ENCODE assay signal across 8 cellular contexts in the genomic region with DNA sequence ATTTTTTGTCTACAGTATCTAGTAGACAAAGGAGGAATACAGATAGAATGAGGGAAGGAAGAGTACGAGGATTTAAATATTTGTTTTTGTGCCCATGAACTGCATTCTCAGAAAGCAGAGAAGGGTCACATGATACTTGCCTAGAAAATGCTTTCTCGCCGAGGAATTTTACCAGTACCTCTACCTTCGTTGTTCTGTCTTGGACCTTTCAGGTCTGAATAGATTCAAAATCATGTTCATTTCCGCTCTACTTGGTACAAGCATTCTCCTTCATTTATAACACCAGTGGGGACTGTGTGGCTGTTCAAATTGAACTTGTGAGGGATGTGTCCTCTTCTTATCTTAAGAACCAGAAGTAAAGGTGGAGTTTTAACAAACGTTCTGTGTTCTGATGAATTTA.
A peak's percentile ranks its signal among the peaks of the same experiment; 100 is the strongest.
DNase-seq lines count a peak whose midpoint lies in the region; ATAC-seq and TF ChIP-seq lines count a peak whose summit lies in the region.

No MANE protein-coding gene starts in this region.

- DNase-seq in ELR (ENCODE audit: low read depth): peak; percentile 39
- DNase-seq in RKO (ENCODE audit: low spot score): peak; percentile 38
- peak; percentile 70 to 73 for DNase-seq in erythroblast (lab: John Stamatoyannopoulos, UW)
- DNase-seq in pons (ENCODE audit: low spot score): peak; percentile 32
- no peak for DNase-seq in ACHN
- DNase-seq in stimulated activated CD4-positive, alpha-beta T cell treated with anti-CD3 and anti-CD28 coated beads, Interleukin-2, amount 100 ng/mL, for 48 hours: no peak

- ATAC-seq in GM19035 (IDR thresholded peaks at IDR 0.05; ENCODE audit: unreplicated experiment) (no peak), GM21381 (IDR thresholded peaks at IDR 0.05; ENCODE audit: unreplicated experiment) (no peak)

- peak; percentile 53 for TF ChIP-seq POLR2A in erythroblast (IDR thresholded peaks at IDR 0.05; ENCODE audit: low read length)

- in situ Hi-C loops in ACHN (cut with HindIII; ENCODE audit: low pct_ligation_motif_present, low pct_unique_long_range_greater_than_20kb, low sequenced_read_pairs): no loop called here

Comparison
In these comparisons a context has a peak if more than half of its experiments do, and no peak if none do; other contexts are left out.
1. DNase-seq: peak in ELR (single experiment), RKO (single experiment), erythroblast (2 of 2) and pons (single experiment); none in ACHN (single experiment) and stimulated activated CD4-positive, alpha-beta T cell treated with anti-CD3 and anti-CD28 coated beads, Interleukin-2, amount 100 ng/mL, for 48 hours (0 of 2).